ENCODE assay signal across 8 cellular contexts in the genomic region with DNA sequence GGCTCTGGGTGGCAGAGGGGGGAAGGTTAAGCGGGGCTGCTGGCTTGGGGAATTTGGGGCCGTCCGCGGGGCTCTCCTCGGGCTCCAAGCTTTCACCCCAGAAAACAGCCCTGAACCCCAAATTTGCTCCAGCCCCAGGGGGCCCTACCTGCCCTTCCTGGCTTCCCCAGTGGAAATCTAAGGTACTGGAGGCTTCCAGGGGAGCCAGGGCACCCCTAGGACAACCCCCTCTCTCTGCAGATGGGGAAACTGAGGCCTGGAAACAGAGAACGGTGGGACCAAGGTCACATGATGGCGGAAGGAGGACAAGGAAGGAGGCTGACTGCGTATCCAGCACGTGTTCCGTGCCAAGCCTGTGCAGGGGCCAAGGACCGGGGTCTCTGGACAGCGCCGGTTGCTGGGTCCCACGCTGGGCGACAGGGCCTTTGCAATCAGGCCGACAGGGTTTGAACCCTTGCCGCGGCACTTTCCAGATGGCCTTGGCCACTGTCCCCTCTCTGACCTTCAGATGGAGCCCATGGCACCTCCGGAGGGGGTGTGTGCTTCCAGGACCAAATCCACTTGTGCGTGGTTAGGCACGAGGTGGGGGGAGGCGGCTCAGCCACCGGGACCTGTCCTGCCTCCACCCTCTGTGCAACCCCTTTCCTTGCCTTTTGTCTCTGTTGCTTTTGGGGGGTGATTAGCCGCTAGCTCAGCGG.
DNase-seq lines count a peak whose midpoint lies in the region; ATAC-seq and TF ChIP-seq lines count a peak whose summit lies in the region.

No MANE protein-coding gene starts in this region.

- H3K36me3 Mint-ChIP-seq in activated T-helper 1 cell treated with anti-CD3 and anti-CD28 coated beads, Interleukin-12 subunit alpha, Interleukin-12 subunit beta, Interleukin-2, Interleukin-4 antibody, amounts not matched to agents 30 ng/mL and 10 ng/mL and 1 ng/mL, durations not matched to agents 14 hours and 24 hours and 36 hours (ENCODE audit: low read depth): no peaks in the 10 kb centered on the region

- no peak for TF ChIP-seq POLR2A in gastrocnemius medialis (IDR thresholded peaks at IDR 0.05)

- H3K27ac ChIP-seq in right atrium auricular region (peak overlapping the region; percentile 78 to 80), gastrocnemius medialis (peak overlapping the region in 1 of 4 donors; percentile 40)

- H3K27me3 Mint-ChIP-seq in activated T-helper 1 cell treated with anti-CD3 and anti-CD28 coated beads, Interleukin-12 subunit alpha, Interleukin-12 subunit beta, Interleukin-2, Interleukin-4 antibody, amounts not matched to agents 30 ng/mL and 10 ng/mL and 1 ng/mL, durations not matched to agents 14 hours and 24 hours and 36 hours (ENCODE audit: insufficient read depth): peaks cover 60% of the 10 kb centered on the region

- DNase-seq in HAP-1 (ENCODE audit: low spot score in 2 of 2): no peak
- no peak for DNase-seq in activated T-helper 1 cell treated with anti-CD3 and anti-CD28 coated beads, Interleukin-12 subunit alpha, Interleukin-12 subunit beta, Interleukin-2, Interleukin-4 antibody, amounts not matched to agents 30 ng/mL and 10 ng/mL and 1 ng/mL, durations not matched to agents 14 hours and 24 hours and 36 hours (ENCODE audit: low spot score)
- peak; percentile 64 for DNase-seq in right atrium auricular region (ENCODE audit: low spot score)
- DNase-seq in gastrocnemius medialis: no peak
- DNase-seq in epidermal melanocyte (ENCODE audit: insufficient read length, low spot score): no peak
- DNase-seq in hippocampal formation (lab: John Stamatoyannopoulos, UW): no peak
- no peak for DNase-seq in NCI-H226
- no peak for DNase-seq in ecto neural progenitor cell (ENCODE audit: low spot score)

- H3K4me3 ChIP-seq in HAP-1: peak overlapping the region; percentile 35
- H3K4me3 ChIP-seq in right atrium auricular region: peak overlapping the region; percentile 45 to 63
- peak overlapping the region; percentile 51 to 71 (median 60) for H3K4me3 ChIP-seq in gastrocnemius medialis

- TF ChIP-seq CTCF in right atrium auricular region (IDR thresholded peaks at IDR 0.05) (peak in 1 of 2 donors; percentile 3), gastrocnemius medialis (IDR thresholded peaks at IDR 0.05 in 4 of 5, conservative IDR thresholded peaks at IDR 0.05 in 1 of 5) (peak in 1 of 5 experiments; percentile 15)

- no peaks in the 10 kb centered on the region for H3K9me3 Mint-ChIP-seq in activated T-helper 1 cell treated with anti-CD3 and anti-CD28 coated beads, Interleukin-12 subunit alpha, Interleukin-12 subunit beta, Interleukin-2, Interleukin-4 antibody, amounts not matched to agents 30 ng/mL and 10 ng/mL and 1 ng/mL, durations not matched to agents 14 hours and 24 hours and 36 hours

- H3K4me3 Mint-ChIP-seq in activated T-helper 1 cell treated with anti-CD3 and anti-CD28 coated beads, Interleukin-12 subunit alpha, Interleukin-12 subunit beta, Interleukin-2, Interleukin-4 antibody, amounts not matched to agents 30 ng/mL and 10 ng/mL and 1 ng/mL, durations not matched to agents 14 hours and 24 hours and 36 hours: peak overlapping the region; percentile 30

- H3K27ac Mint-ChIP-seq in activated T-helper 1 cell treated with anti-CD3 and anti-CD28 coated beads, Interleukin-12 subunit alpha, Interleukin-12 subunit beta, Interleukin-2, Interleukin-4 antibody, amounts not matched to agents 30 ng/mL and 10 ng/mL and 1 ng/mL, durations not matched to agents 14 hours and 24 hours and 36 hours: no peak overlapping the region

- intact Hi-C loops in activated T-helper 1 cell treated with anti-CD3 and anti-CD28 coated beads, Interleukin-12 subunit alpha, Interleukin-12 subunit beta, Interleukin-2, Interleukin-4 antibody, amounts not matched to agents 30 ng/mL and 10 ng/mL and 1 ng/mL, durations not matched to agents 14 hours and 24 hours and 36 hours (cut with micrococcal nuclease): no loop called here
- intact Hi-C loops in gastrocnemius medialis (cut with DNase I; ENCODE audit: low total_unique reads): no loop called here

- no peaks in the 10 kb centered on the region for H3K27me3 ChIP-seq in HAP-1 (ENCODE audit: low read depth)
- H3K27me3 ChIP-seq in right atrium auricular region: no peaks in the 10 kb centered on the region
- H3K27me3 ChIP-seq in gastrocnemius medialis: peaks cover 15 to 27% (median 15%) of the 10 kb centered on the region in 3 donors

- H3K9me3 ChIP-seq in HAP-1 (no peaks in the 10 kb centered on the region), right atrium auricular region (no peaks in the 10 kb centered on the region), gastrocnemius medialis (no peaks in the 10 kb centered on the region)

- ATAC-seq in gastrocnemius medialis: peak in 1 of 2 donors; percentile 16

- no peaks in the 10 kb centered on the region for H3K36me3 ChIP-seq in HAP-1 (replicated peaks)
- H3K36me3 ChIP-seq in right atrium auricular region: no peaks in the 10 kb centered on the region
- no peaks in the 10 kb centered on the region for H3K36me3 ChIP-seq in gastrocnemius medialis

- H3K4me1 Mint-ChIP-seq in activated T-helper 1 cell treated with anti-CD3 and anti-CD28 coated beads, Interleukin-12 subunit alpha, Interleukin-12 subunit beta, Interleukin-2, Interleukin-4 antibody, amounts not matched to agents 30 ng/mL and 10 ng/mL and 1 ng/mL, durations not matched to agents 14 hours and 24 hours and 36 hours (ENCODE audit: low read depth): peaks cover 7% of the 10 kb centered on the region

- H3K4me1 ChIP-seq in HAP-1: peaks cover 13% of the 10 kb centered on the region
- H3K4me1 ChIP-seq in right atrium auricular region: peaks cover 0 to 25% of the 10 kb centered on the region in 2 donors
- H3K4me1 ChIP-seq in gastrocnemius medialis: peaks cover 10% of the 10 kb centered on the region in 2 donors

- in situ Hi-C loops in HAP-1 (cut with MboI; ENCODE audit: low sequenced_read_pairs): no loop called here
- in situ Hi-C loops in gastrocnemius medialis (cut with MboI; ENCODE audit: low sequenced_read_pairs in 4 of 4): no loop called here
